In the genomic region with DNA sequence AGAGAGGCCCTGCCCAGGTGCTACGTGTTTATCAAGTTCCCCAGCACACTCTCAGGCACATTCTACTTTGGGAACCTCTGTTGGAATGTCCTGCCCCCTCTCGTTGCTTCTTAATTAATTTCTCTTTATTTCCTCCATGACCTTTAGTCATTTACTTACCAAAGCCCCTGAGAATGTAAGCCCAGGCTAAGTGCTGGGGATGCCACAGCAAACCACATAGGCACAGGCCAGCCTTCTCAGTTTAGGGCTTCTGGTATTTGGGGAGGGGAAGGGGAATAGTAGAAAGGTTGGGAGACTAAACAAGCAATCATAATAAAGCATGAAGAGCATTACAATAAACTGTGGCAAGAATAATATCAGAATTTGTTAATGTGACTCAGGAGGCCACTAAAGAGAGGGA, we compare ENCODE assay signal across 33 cellular contexts.
"Had no signal": no experiment of that assay in that cellular context is flagged by ENCODE, and none has a peak within 500 bp of the region (broad histone marks: within the 10 kb centered on the region; RNA-seq: fewer than 3 reads in every experiment).

No MANE protein-coding gene starts in this region.

- ATAC-seq: activated CD4-positive, alpha-beta T cell treated with anti-CD3 and anti-CD28 coated beads for 36 hours; activated CD8-positive, alpha-beta memory T cell treated with anti-CD3 and anti-CD28 coated beads, Interleukin-2, amount 10 ng/mL, durations not matched to agents 7 days and 5 days; activated CD8-positive, alpha-beta T cell treated with anti-CD3 and anti-CD28 coated beads, Interleukin-2, amount 10 ng/mL, durations not matched to agents 7 days and 5 days; activated naive CD4-positive, alpha-beta T cell treated with anti-CD3 and anti-CD28 coated beads, Interleukin-2, amount 50 U/mL, for 72 hours; gastroesophageal sphincter; heart right ventricle; T-helper 17 cell had no signal

- H3K27ac Mint-ChIP-seq: activated CD4-positive, alpha-beta memory T cell treated with anti-CD3 and anti-CD28 coated beads for 36 hours; activated CD4-positive, alpha-beta T cell treated with anti-CD3 and anti-CD28 coated beads for 36 hours; activated CD4-positive, alpha-beta T cell treated with anti-CD3 and anti-CD28 coated beads, Interleukin-2, amount 10 ng/mL, durations not matched to agents 24 days and 14 days; activated CD8-positive, alpha-beta memory T cell treated with anti-CD3 and anti-CD28 coated beads, Interleukin-2, amount 10 ng/mL, durations not matched to agents 7 days and 5 days; activated CD8-positive, alpha-beta T cell treated with anti-CD3 and anti-CD28 coated beads, Interleukin-2, amount 10 ng/mL, durations not matched to agents 7 days and 5 days; activated naive CD4-positive, alpha-beta T cell treated with anti-CD3 and anti-CD28 coated beads, Interleukin-2, amount 10 ng/mL, durations not matched to agents 7 days and 5 days; activated naive CD8-positive, alpha-beta T cell treated with anti-CD3 and anti-CD28 coated beads, Interleukin-2, amount 10 ng/mL, durations not matched to agents 7 days and 5 days; activated T-helper 1 cell treated with anti-CD3 and anti-CD28 coated beads, Interleukin-12 subunit alpha, Interleukin-12 subunit beta, Interleukin-2, Interleukin-4 antibody, amounts not matched to agents 30 ng/mL and 10 ng/mL and 1 ng/mL, durations not matched to agents 14 hours and 24 hours and 36 hours; activated T-helper 2 cell treated with anti-CD3 and anti-CD28 coated beads, Interferon-gamma antibody, Interleukin-2, Interleukin-4, amounts not matched to agents 10 μg/mL and 5 μg/mL and 100 μg/mL, durations not matched to agents 14 hours and 24 hours and 36 hours; brain; T-helper 17 cell; T-helper 2 cell treated with Interferon-gamma antibody and Interleukin-4, amounts not matched to agents 5 μg/mL and 100 μg/mL, for 36 hours had no signal

- DNase-seq: activated CD4-positive, alpha-beta memory T cell treated with anti-CD3 and anti-CD28 coated beads for 36 hours; activated CD4-positive, alpha-beta T cell treated with anti-CD3 and anti-CD28 coated beads for 36 hours; activated CD4-positive, alpha-beta T cell treated with anti-CD3 and anti-CD28 coated beads, Interleukin-2, amount 10 ng/mL, durations not matched to agents 24 days and 14 days; activated CD4-positive, CD25-positive, alpha-beta regulatory T cell; activated CD4-positive, CD25-positive, alpha-beta regulatory T cell treated with anti-CD3 and anti-CD28 coated beads, Interleukin-2, amount 50 U/mL, for 72 hours; activated CD8-positive, alpha-beta memory T cell treated with anti-CD3 and anti-CD28 coated beads, Interleukin-2, amount 10 ng/mL, durations not matched to agents 7 days and 5 days; activated CD8-positive, alpha-beta memory T cell treated with anti-CD3 and anti-CD28 coated beads, Interleukin-2, amount 50 U/mL, for 4 hours; activated CD8-positive, alpha-beta T cell treated with anti-CD3 and anti-CD28 coated beads, Interleukin-2, amount 10 ng/mL, durations not matched to agents 7 days and 5 days; activated effector memory CD4-positive, alpha-beta T cell treated with anti-CD3 and anti-CD28 coated beads, Interleukin-2, amount 50 U/mL, for 16 hours; activated naive CD4-positive, alpha-beta T cell; activated naive CD4-positive, alpha-beta T cell treated with anti-CD3 and anti-CD28 coated beads, Interleukin-2, amount 10 ng/mL, durations not matched to agents 7 days and 5 days; activated naive CD8-positive, alpha-beta T cell treated with anti-CD3 and anti-CD28 coated beads, Interleukin-2, amount 10 ng/mL, durations not matched to agents 7 days and 5 days; activated T-cell treated with anti-CD3 and anti-CD28 coated beads, Interleukin-2, amount 50 U/mL, for 1 hour; activated T-cell treated with anti-CD3 and anti-CD28 coated beads, Interleukin-2, amount 50 U/mL, for 48 hours; central memory CD4-positive, alpha-beta T cell; cerebellar nuclear complex; colonic mucosa; effector CD8-positive, alpha-beta T cell; esophagus squamous epithelium; foreskin melanocyte; heart right ventricle; T-helper 17 cell; T1000 had no signal

- H3K9me3 Mint-ChIP-seq: activated CD4-positive, alpha-beta memory T cell treated with anti-CD3 and anti-CD28 coated beads for 36 hours; activated CD4-positive, alpha-beta T cell treated with anti-CD3 and anti-CD28 coated beads, Interleukin-2, amount 10 ng/mL, durations not matched to agents 24 days and 14 days; activated naive CD4-positive, alpha-beta T cell treated with anti-CD3 and anti-CD28 coated beads, Interleukin-2, amount 10 ng/mL, durations not matched to agents 7 days and 5 days; activated naive CD4-positive, alpha-beta T cell treated with anti-CD3 and anti-CD28 coated beads, Interleukin-2, amount 50 U/mL, for 72 hours; activated naive CD8-positive, alpha-beta T cell treated with anti-CD3 and anti-CD28 coated beads, Interleukin-2, amount 10 ng/mL, durations not matched to agents 7 days and 5 days; activated T-helper 1 cell treated with anti-CD3 and anti-CD28 coated beads, Interleukin-12 subunit alpha, Interleukin-12 subunit beta, Interleukin-2, Interleukin-4 antibody, amounts not matched to agents 30 ng/mL and 10 ng/mL and 1 ng/mL, durations not matched to agents 14 hours and 24 hours and 36 hours; activated T-helper 2 cell treated with anti-CD3 and anti-CD28 coated beads, Interferon-gamma antibody, Interleukin-2, Interleukin-4, amounts not matched to agents 10 μg/mL and 5 μg/mL and 100 μg/mL, durations not matched to agents 14 hours and 24 hours and 36 hours; brain; T-helper 2 cell treated with Interferon-gamma antibody and Interleukin-4, amounts not matched to agents 5 μg/mL and 100 μg/mL, for 36 hours had no signal

- H3K36me3 ChIP-seq: ascending aorta, breast epithelium, cardiac muscle cell, colonic mucosa, esophagus squamous epithelium, gastroesophageal sphincter, heart right ventricle had no signal

- H3K9me3 ChIP-seq: ascending aorta, breast epithelium, colonic mucosa, esophagus squamous epithelium, gastroesophageal sphincter, heart right ventricle had no signal

- H3K4me3 Mint-ChIP-seq: activated CD4-positive, alpha-beta memory T cell treated with anti-CD3 and anti-CD28 coated beads for 36 hours; activated CD4-positive, alpha-beta T cell treated with anti-CD3 and anti-CD28 coated beads for 36 hours; activated CD4-positive, alpha-beta T cell treated with anti-CD3 and anti-CD28 coated beads, Interleukin-2, amount 10 ng/mL, durations not matched to agents 24 days and 14 days; activated CD8-positive, alpha-beta memory T cell treated with anti-CD3 and anti-CD28 coated beads, Interleukin-2, amount 10 ng/mL, durations not matched to agents 7 days and 5 days; activated CD8-positive, alpha-beta T cell treated with anti-CD3 and anti-CD28 coated beads, Interleukin-2, amount 10 ng/mL, durations not matched to agents 7 days and 5 days; activated naive CD4-positive, alpha-beta T cell treated with anti-CD3 and anti-CD28 coated beads, Interleukin-2, amount 10 ng/mL, durations not matched to agents 7 days and 5 days; activated naive CD8-positive, alpha-beta T cell treated with anti-CD3 and anti-CD28 coated beads, Interleukin-2, amount 10 ng/mL, durations not matched to agents 7 days and 5 days; activated T-helper 1 cell treated with anti-CD3 and anti-CD28 coated beads, Interleukin-12 subunit alpha, Interleukin-12 subunit beta, Interleukin-2, Interleukin-4 antibody, amounts not matched to agents 30 ng/mL and 10 ng/mL and 1 ng/mL, durations not matched to agents 14 hours and 24 hours and 36 hours; brain; T-helper 17 cell; T-helper 2 cell treated with Interferon-gamma antibody and Interleukin-4, amounts not matched to agents 5 μg/mL and 100 μg/mL, for 36 hours had no signal

- H3K27me3 ChIP-seq: ascending aorta, breast epithelium, cardiac muscle cell, colonic mucosa, gastroesophageal sphincter had no signal

- H3K4me1 ChIP-seq: ascending aorta, breast epithelium, colonic mucosa, esophagus squamous epithelium, gastroesophageal sphincter had no signal

- H3K4me1 Mint-ChIP-seq: activated CD4-positive, alpha-beta T cell treated with anti-CD3 and anti-CD28 coated beads for 36 hours; activated CD4-positive, alpha-beta T cell treated with anti-CD3 and anti-CD28 coated beads, Interleukin-2, amount 10 ng/mL, durations not matched to agents 24 days and 14 days; activated CD8-positive, alpha-beta memory T cell treated with anti-CD3 and anti-CD28 coated beads, Interleukin-2, amount 10 ng/mL, durations not matched to agents 7 days and 5 days; activated naive CD4-positive, alpha-beta T cell treated with anti-CD3 and anti-CD28 coated beads, Interleukin-2, amount 10 ng/mL, durations not matched to agents 7 days and 5 days; activated naive CD8-positive, alpha-beta T cell treated with anti-CD3 and anti-CD28 coated beads, Interleukin-2, amount 10 ng/mL, durations not matched to agents 7 days and 5 days; T-helper 17 cell had no signal

- H3K36me3 Mint-ChIP-seq: activated CD4-positive, alpha-beta memory T cell treated with anti-CD3 and anti-CD28 coated beads for 36 hours; activated CD8-positive, alpha-beta memory T cell treated with anti-CD3 and anti-CD28 coated beads, Interleukin-2, amount 10 ng/mL, durations not matched to agents 7 days and 5 days; activated naive CD4-positive, alpha-beta T cell treated with anti-CD3 and anti-CD28 coated beads, Interleukin-2, amount 10 ng/mL, durations not matched to agents 7 days and 5 days; activated naive CD4-positive, alpha-beta T cell treated with anti-CD3 and anti-CD28 coated beads, Interleukin-2, amount 50 U/mL, for 72 hours; activated naive CD8-positive, alpha-beta T cell treated with anti-CD3 and anti-CD28 coated beads, Interleukin-2, amount 10 ng/mL, durations not matched to agents 7 days and 5 days; brain had no signal

- H3K27ac ChIP-seq: ascending aorta, breast epithelium, cardiac muscle cell, colonic mucosa, epithelial cell of prostate, esophagus squamous epithelium, gastroesophageal sphincter, heart right ventricle had no signal

- H3K4me3 ChIP-seq: ascending aorta, breast epithelium, cardiac muscle cell, colonic mucosa, esophagus squamous epithelium, gastroesophageal sphincter, heart right ventricle had no signal
